28 cellular contexts compared by ENCODE assay signal in genomic region chr4:85078016-85078415, GRCh38.
"Had no signal": no experiment of that assay in that cellular context is flagged by ENCODE, and none has a peak within 500 bp of the region (broad histone marks: within the 10 kb centered on the region; RNA-seq: fewer than 3 reads in every experiment).

No MANE protein-coding gene starts in this region.

- H3K36me3 Mint-ChIP-seq: activated CD4-positive, alpha-beta memory T cell treated with anti-CD3 and anti-CD28 coated beads for 36 hours; activated CD8-positive, alpha-beta memory T cell treated with anti-CD3 and anti-CD28 coated beads, Interleukin-2, amount 10 ng/mL, durations not matched to agents 7 days and 5 days; activated naive CD8-positive, alpha-beta T cell treated with anti-CD3 and anti-CD28 coated beads for 36 hours; brain had no signal

- H3K27ac ChIP-seq: ascending aorta, breast epithelium, cardiac muscle cell, colonic mucosa, epithelial cell of prostate, esophagus squamous epithelium had no signal

- H3K36me3 ChIP-seq: ascending aorta, breast epithelium, cardiac muscle cell, colonic mucosa, esophagus squamous epithelium had no signal

- H3K9me3 Mint-ChIP-seq: activated CD4-positive, alpha-beta memory T cell treated with anti-CD3 and anti-CD28 coated beads for 36 hours; activated CD4-positive, alpha-beta T cell treated with anti-CD3 and anti-CD28 coated beads, Interleukin-2, amount 10 ng/mL, durations not matched to agents 24 days and 14 days; activated naive CD8-positive, alpha-beta T cell treated with anti-CD3 and anti-CD28 coated beads, Interleukin-2, amount 50 U/mL, for 24 hours; activated T-cell treated with anti-CD3 and anti-CD28 coated beads, Interleukin-2, amount 50 U/mL, for 24 hours; activated T-cell treated with anti-CD3 and anti-CD28 coated beads, Interleukin-2, amount 50 U/mL, for 72 hours; brain had no signal

- H3K4me1 ChIP-seq: ascending aorta, breast epithelium, colonic mucosa, esophagus squamous epithelium had no signal

- H3K9me3 ChIP-seq: ascending aorta, breast epithelium, colonic mucosa, esophagus squamous epithelium had no signal

- H3K27ac Mint-ChIP-seq: activated CD4-positive, alpha-beta memory T cell treated with anti-CD3 and anti-CD28 coated beads for 36 hours; activated CD4-positive, alpha-beta T cell treated with anti-CD3 and anti-CD28 coated beads for 36 hours; activated CD4-positive, alpha-beta T cell treated with anti-CD3 and anti-CD28 coated beads, Interleukin-2, amount 10 ng/mL, durations not matched to agents 24 days and 14 days; activated CD8-positive, alpha-beta memory T cell treated with anti-CD3 and anti-CD28 coated beads, Interleukin-2, amount 10 ng/mL, durations not matched to agents 7 days and 5 days; activated CD8-positive, alpha-beta T cell treated with anti-CD3 and anti-CD28 coated beads, Interleukin-2, amount 10 ng/mL, durations not matched to agents 7 days and 5 days; activated naive CD8-positive, alpha-beta T cell treated with anti-CD3 and anti-CD28 coated beads for 36 hours; activated naive CD8-positive, alpha-beta T cell treated with anti-CD3 and anti-CD28 coated beads, Interleukin-2, amount 50 U/mL, for 24 hours; activated T-cell treated with anti-CD3 and anti-CD28 coated beads, Interleukin-2, amount 50 U/mL, for 24 hours; activated T-cell treated with anti-CD3 and anti-CD28 coated beads, Interleukin-2, amount 50 U/mL, for 72 hours; brain had no signal

- DNase-seq: activated CD4-positive, alpha-beta memory T cell treated with anti-CD3 and anti-CD28 coated beads for 36 hours; activated CD4-positive, alpha-beta T cell treated with anti-CD3 and anti-CD28 coated beads for 36 hours; activated CD4-positive, alpha-beta T cell treated with anti-CD3 and anti-CD28 coated beads, Interleukin-2, amount 10 ng/mL, durations not matched to agents 24 days and 14 days; activated CD4-positive, CD25-positive, alpha-beta regulatory T cell; activated CD4-positive, CD25-positive, alpha-beta regulatory T cell treated with anti-CD3 and anti-CD28 coated beads, Interleukin-2, amount 50 U/mL, for 72 hours; activated CD8-positive, alpha-beta memory T cell treated with anti-CD3 and anti-CD28 coated beads, Interleukin-2, amount 10 ng/mL, durations not matched to agents 7 days and 5 days; activated CD8-positive, alpha-beta memory T cell treated with anti-CD3 and anti-CD28 coated beads, Interleukin-2, amount 50 U/mL, for 4 hours; activated CD8-positive, alpha-beta T cell treated with anti-CD3 and anti-CD28 coated beads, Interleukin-2, amount 10 ng/mL, durations not matched to agents 7 days and 5 days; activated gamma-delta T cell; activated naive CD4-positive, alpha-beta T cell; activated naive CD4-positive, alpha-beta T cell treated with anti-CD3 and anti-CD28 coated beads, Interleukin-2, amount 50 U/mL, for 16 hours; activated naive CD8-positive, alpha-beta T cell treated with anti-CD3 and anti-CD28 coated beads for 36 hours; activated naive CD8-positive, alpha-beta T cell treated with anti-CD3 and anti-CD28 coated beads, Interleukin-2, amount 50 U/mL, for 24 hours; activated T-cell treated with anti-CD3 and anti-CD28 coated beads for 4 hours; activated T-cell treated with anti-CD3 and anti-CD28 coated beads, Interleukin-2, amount 50 U/mL, for 24 hours; activated T-cell treated with anti-CD3 and anti-CD28 coated beads, Interleukin-2, amount 50 U/mL, for 72 hours; central memory CD4-positive, alpha-beta T cell; cerebellar nuclear complex; colonic mucosa; effector CD8-positive, alpha-beta T cell; esophagus squamous epithelium; head of caudate nucleus; T-helper 2 cell had no signal

- H3K27me3 ChIP-seq: ascending aorta, breast epithelium, cardiac muscle cell, colonic mucosa, esophagus squamous epithelium had no signal

- H3K4me3 ChIP-seq: ascending aorta, breast epithelium, cardiac muscle cell, colonic mucosa, esophagus squamous epithelium had no signal

- ATAC-seq: activated CD4-positive, alpha-beta T cell treated with anti-CD3 and anti-CD28 coated beads for 36 hours; activated CD8-positive, alpha-beta memory T cell treated with anti-CD3 and anti-CD28 coated beads, Interleukin-2, amount 10 ng/mL, durations not matched to agents 7 days and 5 days; activated CD8-positive, alpha-beta T cell treated with anti-CD3 and anti-CD28 coated beads, Interleukin-2, amount 10 ng/mL, durations not matched to agents 7 days and 5 days; activated naive CD8-positive, alpha-beta T cell treated with anti-CD3 and anti-CD28 coated beads, Interleukin-2, amount 50 U/mL, for 24 hours; activated T-cell treated with anti-CD3 and anti-CD28 coated beads, Interleukin-2, amount 50 U/mL, for 72 hours had no signal

- H3K27me3 Mint-ChIP-seq: activated CD4-positive, alpha-beta memory T cell treated with anti-CD3 and anti-CD28 coated beads for 36 hours; activated CD4-positive, alpha-beta T cell treated with anti-CD3 and anti-CD28 coated beads for 36 hours; activated CD4-positive, alpha-beta T cell treated with anti-CD3 and anti-CD28 coated beads, Interleukin-2, amount 10 ng/mL, durations not matched to agents 24 days and 14 days; activated CD8-positive, alpha-beta memory T cell treated with anti-CD3 and anti-CD28 coated beads, Interleukin-2, amount 10 ng/mL, durations not matched to agents 7 days and 5 days; activated naive CD8-positive, alpha-beta T cell treated with anti-CD3 and anti-CD28 coated beads for 36 hours; activated naive CD8-positive, alpha-beta T cell treated with anti-CD3 and anti-CD28 coated beads, Interleukin-2, amount 50 U/mL, for 24 hours; activated T-cell treated with anti-CD3 and anti-CD28 coated beads, Interleukin-2, amount 50 U/mL, for 24 hours had no signal

- H3K4me3 Mint-ChIP-seq: activated CD4-positive, alpha-beta memory T cell treated with anti-CD3 and anti-CD28 coated beads for 36 hours; activated CD4-positive, alpha-beta T cell treated with anti-CD3 and anti-CD28 coated beads for 36 hours; activated CD4-positive, alpha-beta T cell treated with anti-CD3 and anti-CD28 coated beads, Interleukin-2, amount 10 ng/mL, durations not matched to agents 24 days and 14 days; activated CD8-positive, alpha-beta memory T cell treated with anti-CD3 and anti-CD28 coated beads, Interleukin-2, amount 10 ng/mL, durations not matched to agents 7 days and 5 days; activated CD8-positive, alpha-beta T cell treated with anti-CD3 and anti-CD28 coated beads, Interleukin-2, amount 10 ng/mL, durations not matched to agents 7 days and 5 days; activated naive CD8-positive, alpha-beta T cell treated with anti-CD3 and anti-CD28 coated beads for 36 hours; activated naive CD8-positive, alpha-beta T cell treated with anti-CD3 and anti-CD28 coated beads, Interleukin-2, amount 50 U/mL, for 24 hours; activated T-cell treated with anti-CD3 and anti-CD28 coated beads, Interleukin-2, amount 50 U/mL, for 24 hours; activated T-cell treated with anti-CD3 and anti-CD28 coated beads, Interleukin-2, amount 50 U/mL, for 72 hours; brain had no signal

- H3K4me1 Mint-ChIP-seq: activated CD4-positive, alpha-beta T cell treated with anti-CD3 and anti-CD28 coated beads for 36 hours; activated CD4-positive, alpha-beta T cell treated with anti-CD3 and anti-CD28 coated beads, Interleukin-2, amount 10 ng/mL, durations not matched to agents 24 days and 14 days; activated CD8-positive, alpha-beta memory T cell treated with anti-CD3 and anti-CD28 coated beads, Interleukin-2, amount 10 ng/mL, durations not matched to agents 7 days and 5 days; activated naive CD8-positive, alpha-beta T cell treated with anti-CD3 and anti-CD28 coated beads for 36 hours; activated naive CD8-positive, alpha-beta T cell treated with anti-CD3 and anti-CD28 coated beads, Interleukin-2, amount 50 U/mL, for 24 hours; brain had no signal
